ENCODE assay signal across 1 cellular context in the genomic region with DNA sequence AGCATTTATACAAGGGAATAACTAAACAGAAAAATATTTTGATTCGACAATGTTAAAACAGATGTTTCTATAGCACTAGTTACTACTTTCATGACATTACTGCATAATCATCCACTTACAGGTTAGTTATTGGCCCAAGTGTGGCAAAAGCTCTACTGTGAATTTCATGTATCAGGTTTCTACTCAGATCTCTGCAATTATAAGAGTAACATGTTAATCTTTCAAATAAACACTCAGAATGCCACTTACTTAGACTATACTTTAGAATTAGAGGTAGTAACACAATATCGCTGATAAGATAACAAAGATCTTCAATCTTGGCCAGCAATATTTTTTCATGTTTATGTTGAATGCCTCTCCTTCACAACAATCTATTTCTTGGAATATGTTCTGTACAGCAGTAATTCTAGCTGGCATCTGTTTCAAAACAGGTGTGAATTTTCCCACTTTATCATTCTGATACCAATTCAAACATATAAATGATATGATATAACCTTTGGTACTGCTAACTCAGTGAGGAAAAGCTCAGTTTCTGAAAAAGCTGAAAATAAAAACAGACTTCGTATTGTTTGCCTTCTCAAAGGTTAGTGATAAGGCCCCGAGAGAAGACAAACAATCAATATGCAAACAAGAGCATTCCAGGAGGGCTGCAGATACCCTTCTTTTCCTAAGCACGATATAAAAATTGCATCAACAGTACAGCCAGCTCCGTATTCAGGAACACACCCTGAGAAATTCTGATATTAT.
TF ChIP-seq lines count a peak whose summit lies in the region.

No MANE protein-coding gene starts in this region.

TF ChIP-seq in HepG2, 621 proteins besides CTCF, POLR2A, EP300 and RAD21 (continued from another document and continues in another):
- TF ChIP-seq, protein P1, sequence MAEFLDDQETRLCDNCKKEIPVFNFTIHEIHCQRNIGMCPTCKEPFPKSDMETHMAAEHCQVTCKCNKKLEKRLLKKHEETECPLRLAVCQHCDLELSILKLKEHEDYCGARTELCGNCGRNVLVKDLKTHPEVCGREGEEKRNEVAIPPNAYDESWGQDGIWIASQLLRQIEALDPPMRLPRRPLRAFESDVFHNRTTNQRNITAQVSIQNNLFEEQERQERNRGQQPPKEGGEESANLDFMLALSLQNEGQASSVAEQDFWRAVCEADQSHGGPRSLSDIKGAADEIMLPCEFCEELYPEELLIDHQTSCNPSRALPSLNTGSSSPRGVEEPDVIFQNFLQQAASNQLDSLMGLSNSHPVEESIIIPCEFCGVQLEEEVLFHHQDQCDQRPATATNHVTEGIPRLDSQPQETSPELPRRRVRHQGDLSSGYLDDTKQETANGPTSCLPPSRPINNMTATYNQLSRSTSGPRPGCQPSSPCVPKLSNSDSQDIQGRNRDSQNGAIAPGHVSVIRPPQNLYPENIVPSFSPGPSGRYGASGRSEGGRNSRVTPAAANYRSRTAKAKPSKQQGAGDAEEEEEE (CRISPR knock-in tag; IDR thresholded peaks at IDR 0.05; ENCODE audit: borderline replicate concordance) = no peak
- TF ChIP-seq RBFOX2 (IDR thresholded peaks at IDR 0.05; ENCODE audit: low read depth, low read length) = no peak
- no peak for TF ChIP-seq ATAD3A (CRISPR knock-in tag; IDR thresholded peaks at IDR 0.05)
- TF ChIP-seq NR3C1 (CRISPR knock-in tag; IDR thresholded peaks at IDR 0.05) = no peak
- no peak for TF ChIP-seq ZNF891 (CRISPR knock-in tag; IDR thresholded peaks at IDR 0.05)
- TF ChIP-seq, protein P2, sequence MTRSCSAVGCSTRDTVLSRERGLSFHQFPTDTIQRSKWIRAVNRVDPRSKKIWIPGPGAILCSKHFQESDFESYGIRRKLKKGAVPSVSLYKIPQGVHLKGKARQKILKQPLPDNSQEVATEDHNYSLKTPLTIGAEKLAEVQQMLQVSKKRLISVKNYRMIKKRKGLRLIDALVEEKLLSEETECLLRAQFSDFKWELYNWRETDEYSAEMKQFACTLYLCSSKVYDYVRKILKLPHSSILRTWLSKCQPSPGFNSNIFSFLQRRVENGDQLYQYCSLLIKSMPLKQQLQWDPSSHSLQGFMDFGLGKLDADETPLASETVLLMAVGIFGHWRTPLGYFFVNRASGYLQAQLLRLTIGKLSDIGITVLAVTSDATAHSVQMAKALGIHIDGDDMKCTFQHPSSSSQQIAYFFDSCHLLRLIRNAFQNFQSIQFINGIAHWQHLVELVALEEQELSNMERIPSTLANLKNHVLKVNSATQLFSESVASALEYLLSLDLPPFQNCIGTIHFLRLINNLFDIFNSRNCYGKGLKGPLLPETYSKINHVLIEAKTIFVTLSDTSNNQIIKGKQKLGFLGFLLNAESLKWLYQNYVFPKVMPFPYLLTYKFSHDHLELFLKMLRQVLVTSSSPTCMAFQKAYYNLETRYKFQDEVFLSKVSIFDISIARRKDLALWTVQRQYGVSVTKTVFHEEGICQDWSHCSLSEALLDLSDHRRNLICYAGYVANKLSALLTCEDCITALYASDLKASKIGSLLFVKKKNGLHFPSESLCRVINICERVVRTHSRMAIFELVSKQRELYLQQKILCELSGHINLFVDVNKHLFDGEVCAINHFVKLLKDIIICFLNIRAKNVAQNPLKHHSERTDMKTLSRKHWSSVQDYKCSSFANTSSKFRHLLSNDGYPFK (CRISPR knock-in tag; IDR thresholded peaks at IDR 0.05; ENCODE audit: borderline replicate concordance) = no peak
- TF ChIP-seq ZNF501 (CRISPR knock-in tag; IDR thresholded peaks at IDR 0.05) = no peak
- no peak for TF ChIP-seq MAFK (conservative IDR thresholded peaks at IDR 0.05 in 1 of 2, IDR thresholded peaks at IDR 0.05 in 1 of 2; ENCODE audit: low read length in 2 of 2)
- TF ChIP-seq, protein P3, sequence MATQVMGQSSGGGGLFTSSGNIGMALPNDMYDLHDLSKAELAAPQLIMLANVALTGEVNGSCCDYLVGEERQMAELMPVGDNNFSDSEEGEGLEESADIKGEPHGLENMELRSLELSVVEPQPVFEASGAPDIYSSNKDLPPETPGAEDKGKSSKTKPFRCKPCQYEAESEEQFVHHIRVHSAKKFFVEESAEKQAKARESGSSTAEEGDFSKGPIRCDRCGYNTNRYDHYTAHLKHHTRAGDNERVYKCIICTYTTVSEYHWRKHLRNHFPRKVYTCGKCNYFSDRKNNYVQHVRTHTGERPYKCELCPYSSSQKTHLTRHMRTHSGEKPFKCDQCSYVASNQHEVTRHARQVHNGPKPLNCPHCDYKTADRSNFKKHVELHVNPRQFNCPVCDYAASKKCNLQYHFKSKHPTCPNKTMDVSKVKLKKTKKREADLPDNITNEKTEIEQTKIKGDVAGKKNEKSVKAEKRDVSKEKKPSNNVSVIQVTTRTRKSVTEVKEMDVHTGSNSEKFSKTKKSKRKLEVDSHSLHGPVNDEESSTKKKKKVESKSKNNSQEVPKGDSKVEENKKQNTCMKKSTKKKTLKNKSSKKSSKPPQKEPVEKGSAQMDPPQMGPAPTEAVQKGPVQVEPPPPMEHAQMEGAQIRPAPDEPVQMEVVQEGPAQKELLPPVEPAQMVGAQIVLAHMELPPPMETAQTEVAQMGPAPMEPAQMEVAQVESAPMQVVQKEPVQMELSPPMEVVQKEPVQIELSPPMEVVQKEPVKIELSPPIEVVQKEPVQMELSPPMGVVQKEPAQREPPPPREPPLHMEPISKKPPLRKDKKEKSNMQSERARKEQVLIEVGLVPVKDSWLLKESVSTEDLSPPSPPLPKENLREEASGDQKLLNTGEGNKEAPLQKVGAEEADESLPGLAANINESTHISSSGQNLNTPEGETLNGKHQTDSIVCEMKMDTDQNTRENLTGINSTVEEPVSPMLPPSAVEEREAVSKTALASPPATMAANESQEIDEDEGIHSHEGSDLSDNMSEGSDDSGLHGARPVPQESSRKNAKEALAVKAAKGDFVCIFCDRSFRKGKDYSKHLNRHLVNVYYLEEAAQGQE (IDR thresholded peaks at IDR 0.05; ENCODE audit: borderline replicate concordance in 1 of 2, low read depth in 1 of 2, low read length in 2 of 2) = 0 out of 4 replicates have a peak, but pooled peaks of 1 of the 2 experiments have one; percentile 17
- TF ChIP-seq MBD4 (IDR thresholded peaks at IDR 0.05; ENCODE audit: borderline replicate concordance, low read length) = 0 out of 2 replicates have a peak, but pooled peaks have one; percentile 31
- peak; percentile 55 for TF ChIP-seq ASH2L (IDR thresholded peaks at IDR 0.05; ENCODE audit: insufficient read length, low read depth, low read length)
- TF ChIP-seq CREB1 (IDR thresholded peaks at IDR 0.05) = no peak
- no peak for TF ChIP-seq CREB1 (CRISPR knock-in tag; IDR thresholded peaks at IDR 0.05)
- TF ChIP-seq SMARCC2 (IDR thresholded peaks at IDR 0.05) = peak; percentile 80; the same call in 1 of the 2 replicates
- TF ChIP-seq, protein P4, sequence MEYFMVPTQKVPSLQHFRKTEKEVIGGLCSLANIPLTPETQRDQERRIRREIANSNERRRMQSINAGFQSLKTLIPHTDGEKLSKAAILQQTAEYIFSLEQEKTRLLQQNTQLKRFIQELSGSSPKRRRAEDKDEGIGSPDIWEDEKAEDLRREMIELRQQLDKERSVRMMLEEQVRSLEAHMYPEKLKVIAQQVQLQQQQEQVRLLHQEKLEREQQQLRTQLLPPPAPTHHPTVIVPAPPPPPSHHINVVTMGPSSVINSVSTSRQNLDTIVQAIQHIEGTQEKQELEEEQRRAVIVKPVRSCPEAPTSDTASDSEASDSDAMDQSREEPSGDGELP (IDR thresholded peaks at IDR 0.05; ENCODE audit: borderline replicate concordance, low read depth) = no peak
- TF ChIP-seq ZKSCAN8 (CRISPR knock-in tag; IDR thresholded peaks at IDR 0.05; ENCODE audit: borderline replicate concordance) = peak; percentile 23; the same call in 1 of the 2 replicates
- no peak for TF ChIP-seq MEIS2 (CRISPR knock-in tag; IDR thresholded peaks at IDR 0.05)
- TF ChIP-seq PHB2 (IDR thresholded peaks at IDR 0.05; ENCODE audit: partially characterized antibody) = no peak
- no peak for TF ChIP-seq ZNF780A (CRISPR knock-in tag; IDR thresholded peaks at IDR 0.05)
- TF ChIP-seq ZNF558 (CRISPR knock-in tag; IDR thresholded peaks at IDR 0.05; ENCODE audit: borderline replicate concordance) = no peak
- TF ChIP-seq DNMT3B (CRISPR knock-in tag; conservative IDR thresholded peaks at IDR 0.05) = 0 out of 2 replicates have a peak, but pooled peaks have one; percentile 62
- TF ChIP-seq, protein P5, sequence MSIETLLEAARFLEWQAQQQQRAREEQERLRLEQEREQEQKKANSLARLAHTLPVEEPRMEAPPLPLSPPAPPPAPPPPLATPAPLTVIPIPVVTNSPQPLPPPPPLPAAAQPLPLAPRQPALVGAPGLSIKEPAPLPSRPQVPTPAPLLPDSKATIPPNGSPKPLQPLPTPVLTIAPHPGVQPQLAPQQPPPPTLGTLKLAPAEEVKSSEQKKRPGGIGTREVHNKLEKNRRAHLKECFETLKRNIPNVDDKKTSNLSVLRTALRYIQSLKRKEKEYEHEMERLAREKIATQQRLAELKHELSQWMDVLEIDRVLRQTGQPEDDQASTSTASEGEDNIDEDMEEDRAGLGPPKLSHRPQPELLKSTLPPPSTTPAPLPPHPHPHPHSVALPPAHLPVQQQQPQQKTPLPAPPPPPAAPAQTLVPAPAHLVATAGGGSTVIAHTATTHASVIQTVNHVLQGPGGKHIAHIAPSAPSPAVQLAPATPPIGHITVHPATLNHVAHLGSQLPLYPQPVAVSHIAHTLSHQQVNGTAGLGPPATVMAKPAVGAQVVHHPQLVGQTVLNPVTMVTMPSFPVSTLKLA (IDR thresholded peaks at IDR 0.05) = no peak
- TF ChIP-seq HES4 (CRISPR knock-in tag; IDR thresholded peaks at IDR 0.05; ENCODE audit: borderline replicate concordance) = no peak
- peak; percentile 71; the same call in 1 of the 2 replicates for TF ChIP-seq FOXJ3 (CRISPR knock-in tag; IDR thresholded peaks at IDR 0.05; ENCODE audit: borderline replicate concordance)
- TF ChIP-seq CEBPG (CRISPR knock-in tag; IDR thresholded peaks at IDR 0.05) = peak; percentile 68
- no peak for TF ChIP-seq NFE2L1 (CRISPR knock-in tag; IDR thresholded peaks at IDR 0.05; ENCODE audit: borderline replicate concordance)
- TF ChIP-seq ZNF792 (CRISPR knock-in tag; IDR thresholded peaks at IDR 0.05) = no peak
- TF ChIP-seq, protein P6, sequence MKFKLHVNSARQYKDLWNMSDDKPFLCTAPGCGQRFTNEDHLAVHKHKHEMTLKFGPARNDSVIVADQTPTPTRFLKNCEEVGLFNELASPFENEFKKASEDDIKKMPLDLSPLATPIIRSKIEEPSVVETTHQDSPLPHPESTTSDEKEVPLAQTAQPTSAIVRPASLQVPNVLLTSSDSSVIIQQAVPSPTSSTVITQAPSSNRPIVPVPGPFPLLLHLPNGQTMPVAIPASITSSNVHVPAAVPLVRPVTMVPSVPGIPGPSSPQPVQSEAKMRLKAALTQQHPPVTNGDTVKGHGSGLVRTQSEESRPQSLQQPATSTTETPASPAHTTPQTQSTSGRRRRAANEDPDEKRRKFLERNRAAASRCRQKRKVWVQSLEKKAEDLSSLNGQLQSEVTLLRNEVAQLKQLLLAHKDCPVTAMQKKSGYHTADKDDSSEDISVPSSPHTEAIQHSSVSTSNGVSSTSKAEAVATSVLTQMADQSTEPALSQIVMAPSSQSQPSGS (CRISPR knock-in tag; IDR thresholded peaks at IDR 0.05) = 0 out of 2 replicates have a peak, but pooled peaks have one; percentile 51
- TF ChIP-seq POLR2AphosphoS5 (IDR thresholded peaks at IDR 0.05; ENCODE audit: low read depth, low read length) = no peak
- TF ChIP-seq ZMYM4 (CRISPR knock-in tag; IDR thresholded peaks at IDR 0.05) = peak; percentile 38; the same call in 1 of the 2 replicates
- TF ChIP-seq THAP11 (CRISPR knock-in tag; IDR thresholded peaks at IDR 0.05) = no peak; the same call in 1 of the 2 replicates
- no peak for TF ChIP-seq ZNF24 (IDR thresholded peaks at IDR 0.05)
- TF ChIP-seq, protein P7, sequence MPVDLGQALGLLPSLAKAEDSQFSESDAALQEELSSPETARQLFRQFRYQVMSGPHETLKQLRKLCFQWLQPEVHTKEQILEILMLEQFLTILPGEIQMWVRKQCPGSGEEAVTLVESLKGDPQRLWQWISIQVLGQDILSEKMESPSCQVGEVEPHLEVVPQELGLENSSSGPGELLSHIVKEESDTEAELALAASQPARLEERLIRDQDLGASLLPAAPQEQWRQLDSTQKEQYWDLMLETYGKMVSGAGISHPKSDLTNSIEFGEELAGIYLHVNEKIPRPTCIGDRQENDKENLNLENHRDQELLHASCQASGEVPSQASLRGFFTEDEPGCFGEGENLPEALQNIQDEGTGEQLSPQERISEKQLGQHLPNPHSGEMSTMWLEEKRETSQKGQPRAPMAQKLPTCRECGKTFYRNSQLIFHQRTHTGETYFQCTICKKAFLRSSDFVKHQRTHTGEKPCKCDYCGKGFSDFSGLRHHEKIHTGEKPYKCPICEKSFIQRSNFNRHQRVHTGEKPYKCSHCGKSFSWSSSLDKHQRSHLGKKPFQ (CRISPR knock-in tag; IDR thresholded peaks at IDR 0.05; ENCODE audit: insufficient replicate concordance) = peak; percentile 80
- TF ChIP-seq ZNF232 (CRISPR knock-in tag; IDR thresholded peaks at IDR 0.05; ENCODE audit: borderline replicate concordance) = no peak
- no peak for TF ChIP-seq ATM (IDR thresholded peaks at IDR 0.05; ENCODE audit: borderline replicate concordance)
- peak; percentile 70 for TF ChIP-seq MED1 (CRISPR knock-in tag; IDR thresholded peaks at IDR 0.05)
- TF ChIP-seq TBX3 (IDR thresholded peaks at IDR 0.05; ENCODE audit: borderline replicate concordance) = peak; percentile 59; the same call in 1 of the 2 replicates
- no peak for TF ChIP-seq MTA3 (CRISPR knock-in tag; IDR thresholded peaks at IDR 0.05)
- TF ChIP-seq, protein P8, sequence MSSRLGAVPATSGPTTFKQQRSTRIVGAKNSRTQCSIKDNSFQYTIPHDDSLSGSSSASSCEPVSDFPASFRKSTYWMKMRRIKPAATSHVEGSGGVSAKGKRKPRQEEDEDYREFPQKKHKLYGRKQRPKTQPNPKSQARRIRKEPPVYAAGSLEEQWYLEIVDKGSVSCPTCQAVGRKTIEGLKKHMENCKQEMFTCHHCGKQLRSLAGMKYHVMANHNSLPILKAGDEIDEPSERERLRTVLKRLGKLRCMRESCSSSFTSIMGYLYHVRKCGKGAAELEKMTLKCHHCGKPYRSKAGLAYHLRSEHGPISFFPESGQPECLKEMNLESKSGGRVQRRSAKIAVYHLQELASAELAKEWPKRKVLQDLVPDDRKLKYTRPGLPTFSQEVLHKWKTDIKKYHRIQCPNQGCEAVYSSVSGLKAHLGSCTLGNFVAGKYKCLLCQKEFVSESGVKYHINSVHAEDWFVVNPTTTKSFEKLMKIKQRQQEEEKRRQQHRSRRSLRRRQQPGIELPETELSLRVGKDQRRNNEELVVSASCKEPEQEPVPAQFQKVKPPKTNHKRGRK (CRISPR knock-in tag; IDR thresholded peaks at IDR 0.05) = no peak
- TF ChIP-seq BHLHE40 (IDR thresholded peaks at IDR 0.05; ENCODE audit: low read length) = no peak
- TF ChIP-seq TP53 (CRISPR knock-in tag; conservative IDR thresholded peaks at IDR 0.05) = no peak
- TF ChIP-seq, protein P9, sequence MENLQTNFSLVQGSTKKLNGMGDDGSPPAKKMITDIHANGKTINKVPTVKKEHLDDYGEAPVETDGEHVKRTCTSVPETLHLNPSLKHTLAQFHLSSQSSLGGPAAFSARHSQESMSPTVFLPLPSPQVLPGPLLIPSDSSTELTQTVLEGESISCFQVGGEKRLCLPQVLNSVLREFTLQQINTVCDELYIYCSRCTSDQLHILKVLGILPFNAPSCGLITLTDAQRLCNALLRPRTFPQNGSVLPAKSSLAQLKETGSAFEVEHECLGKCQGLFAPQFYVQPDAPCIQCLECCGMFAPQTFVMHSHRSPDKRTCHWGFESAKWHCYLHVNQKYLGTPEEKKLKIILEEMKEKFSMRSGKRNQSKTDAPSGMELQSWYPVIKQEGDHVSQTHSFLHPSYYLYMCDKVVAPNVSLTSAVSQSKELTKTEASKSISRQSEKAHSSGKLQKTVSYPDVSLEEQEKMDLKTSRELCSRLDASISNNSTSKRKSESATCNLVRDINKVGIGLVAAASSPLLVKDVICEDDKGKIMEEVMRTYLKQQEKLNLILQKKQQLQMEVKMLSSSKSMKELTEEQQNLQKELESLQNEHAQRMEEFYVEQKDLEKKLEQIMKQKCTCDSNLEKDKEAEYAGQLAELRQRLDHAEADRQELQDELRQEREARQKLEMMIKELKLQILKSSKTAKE (CRISPR knock-in tag; IDR thresholded peaks at IDR 0.05; ENCODE audit: borderline replicate concordance) = no peak
- TF ChIP-seq PLRG1 (conservative IDR thresholded peaks at IDR 0.05) = no peak
